In the genomic region with DNA sequence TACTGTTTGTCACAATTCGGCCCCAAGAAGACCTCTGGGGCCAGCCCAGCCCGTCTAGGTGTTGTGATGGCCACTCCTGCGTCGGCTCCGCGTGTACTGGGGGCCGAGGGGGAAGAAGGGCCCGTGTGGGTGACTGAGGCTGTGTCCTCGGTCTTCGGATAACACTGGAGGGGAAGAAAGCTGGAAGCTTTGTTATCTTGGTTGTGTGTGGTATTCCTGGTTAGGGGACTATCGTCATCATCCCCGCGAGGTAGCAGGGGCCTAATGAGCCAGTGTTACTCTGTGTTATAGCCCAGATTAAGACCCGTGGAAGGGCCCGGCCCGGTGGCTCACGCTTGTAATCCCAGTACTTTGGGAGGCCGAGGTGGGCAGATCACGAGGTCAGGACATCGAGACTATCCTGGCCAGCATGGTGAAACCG, we compare ENCODE assay signal across 1 cellular context.
TF ChIP-seq lines count a peak whose summit lies in the region.

No MANE protein-coding gene starts in this region.

TF ChIP-seq in GM23338, 12 proteins besides CTCF, POLR2A, EP300 and RAD21 (continued from another document):
- TF ChIP-seq, protein P1, sequence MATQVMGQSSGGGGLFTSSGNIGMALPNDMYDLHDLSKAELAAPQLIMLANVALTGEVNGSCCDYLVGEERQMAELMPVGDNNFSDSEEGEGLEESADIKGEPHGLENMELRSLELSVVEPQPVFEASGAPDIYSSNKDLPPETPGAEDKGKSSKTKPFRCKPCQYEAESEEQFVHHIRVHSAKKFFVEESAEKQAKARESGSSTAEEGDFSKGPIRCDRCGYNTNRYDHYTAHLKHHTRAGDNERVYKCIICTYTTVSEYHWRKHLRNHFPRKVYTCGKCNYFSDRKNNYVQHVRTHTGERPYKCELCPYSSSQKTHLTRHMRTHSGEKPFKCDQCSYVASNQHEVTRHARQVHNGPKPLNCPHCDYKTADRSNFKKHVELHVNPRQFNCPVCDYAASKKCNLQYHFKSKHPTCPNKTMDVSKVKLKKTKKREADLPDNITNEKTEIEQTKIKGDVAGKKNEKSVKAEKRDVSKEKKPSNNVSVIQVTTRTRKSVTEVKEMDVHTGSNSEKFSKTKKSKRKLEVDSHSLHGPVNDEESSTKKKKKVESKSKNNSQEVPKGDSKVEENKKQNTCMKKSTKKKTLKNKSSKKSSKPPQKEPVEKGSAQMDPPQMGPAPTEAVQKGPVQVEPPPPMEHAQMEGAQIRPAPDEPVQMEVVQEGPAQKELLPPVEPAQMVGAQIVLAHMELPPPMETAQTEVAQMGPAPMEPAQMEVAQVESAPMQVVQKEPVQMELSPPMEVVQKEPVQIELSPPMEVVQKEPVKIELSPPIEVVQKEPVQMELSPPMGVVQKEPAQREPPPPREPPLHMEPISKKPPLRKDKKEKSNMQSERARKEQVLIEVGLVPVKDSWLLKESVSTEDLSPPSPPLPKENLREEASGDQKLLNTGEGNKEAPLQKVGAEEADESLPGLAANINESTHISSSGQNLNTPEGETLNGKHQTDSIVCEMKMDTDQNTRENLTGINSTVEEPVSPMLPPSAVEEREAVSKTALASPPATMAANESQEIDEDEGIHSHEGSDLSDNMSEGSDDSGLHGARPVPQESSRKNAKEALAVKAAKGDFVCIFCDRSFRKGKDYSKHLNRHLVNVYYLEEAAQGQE (IDR thresholded peaks at IDR 0.05; ENCODE audit: unreplicated experiment), result no peak
- TF ChIP-seq POLR2AphosphoS5 (IDR thresholded peaks at IDR 0.05; ENCODE audit: low read depth) (no peak), CREB1 (CRISPR knock-in tag; IDR thresholded peaks at IDR 0.05; ENCODE audit: low read depth) (no peak), JUNB (IDR thresholded peaks at IDR 0.05; ENCODE audit: unreplicated experiment) (no peak), ZNF114 (CRISPR knock-in tag; IDR thresholded peaks at IDR 0.05) (no peak), STAT1 (IDR thresholded peaks at IDR 0.05; ENCODE audit: unreplicated experiment) (no peak), EZH2 (IDR thresholded peaks at IDR 0.05; ENCODE audit: low read depth, unreplicated experiment) (no peak)
- TF ChIP-seq, protein P2, sequence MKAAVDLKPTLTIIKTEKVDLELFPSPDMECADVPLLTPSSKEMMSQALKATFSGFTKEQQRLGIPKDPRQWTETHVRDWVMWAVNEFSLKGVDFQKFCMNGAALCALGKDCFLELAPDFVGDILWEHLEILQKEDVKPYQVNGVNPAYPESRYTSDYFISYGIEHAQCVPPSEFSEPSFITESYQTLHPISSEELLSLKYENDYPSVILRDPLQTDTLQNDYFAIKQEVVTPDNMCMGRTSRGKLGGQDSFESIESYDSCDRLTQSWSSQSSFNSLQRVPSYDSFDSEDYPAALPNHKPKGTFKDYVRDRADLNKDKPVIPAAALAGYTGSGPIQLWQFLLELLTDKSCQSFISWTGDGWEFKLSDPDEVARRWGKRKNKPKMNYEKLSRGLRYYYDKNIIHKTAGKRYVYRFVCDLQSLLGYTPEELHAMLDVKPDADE (IDR thresholded peaks at IDR 0.05), result no peak
